22 cellular contexts compared by ENCODE assay signal in genomic region chr22:39434243-39434653, GRCh38. TPM values are rescaled to one million over a fixed set of nuclear protein-coding genes. Genes with fewer than 3 reads are reported as not detected.
DNase-seq lines count a peak whose midpoint lies in the region; ATAC-seq, FAIRE-seq and TF ChIP-seq lines count a peak whose summit lies in the region.
"Had no signal": no experiment of that assay in that cellular context is flagged by ENCODE, and none has a peak within 500 bp of the region (broad histone marks: within the 10 kb centered on the region; RNA-seq: fewer than 3 reads in every experiment).

No MANE protein-coding gene starts in this region.

- no peaks in the 10 kb centered on the region for H4K20me1 ChIP-seq in BLaER1 treated with 17β-estradiol and CSF1 and Interleukin-3, amounts not matched to agents 10 nM and 100 nM
- H4K20me1 ChIP-seq in K562 (replicated peaks; ENCODE audit: control insufficient read depth, insufficient read depth, low read length), result no peaks in the 10 kb centered on the region

- no peaks in the 10 kb centered on the region for H3K79me2 ChIP-seq in K562 (ENCODE audit: control insufficient read depth, insufficient read depth, low read length)

- no peak overlapping the region for H3K4me3 ChIP-seq in BLaER1 treated with 17β-estradiol and CSF1 and Interleukin-3, amounts not matched to agents 10 nM and 100 nM
- H3K4me3 ChIP-seq in K562 (no peak overlapping the region), right atrium auricular region (no peak overlapping the region)
- H3K4me3 ChIP-seq: body of pancreas, MG63 had no signal

- H3K27ac ChIP-seq in BLaER1 treated with 17β-estradiol and CSF1 and Interleukin-3, amounts not matched to agents 10 nM and 100 nM, result peak overlapping the region in 3 of 11 experiments; percentile 13 to 22 (median 20); a peak in 1 of 22 replicates
- H3K27ac ChIP-seq in K562 (ENCODE audit: extremely low read depth, low read depth, low read length), result no peak overlapping the region
- H3K27ac ChIP-seq in right atrium auricular region, result peak overlapping the region; percentile 66 to 82
- no peak overlapping the region for H3K27ac ChIP-seq in RWPE1
- H3K27ac ChIP-seq: body of pancreas had no signal

- no peaks in the 10 kb centered on the region for H3K9me3 ChIP-seq in BLaER1 treated with 17β-estradiol and CSF1 and Interleukin-3, amounts not matched to agents 10 nM and 100 nM (replicated peaks in 1 of 11)
- no peaks in the 10 kb centered on the region for H3K9me3 ChIP-seq in K562 (replicated peaks; ENCODE audit: control insufficient read depth, insufficient read depth, low read depth, low read length)
- H3K9me3 ChIP-seq in right atrium auricular region, result no peaks in the 10 kb centered on the region
- H3K9me3 ChIP-seq: body of pancreas, MG63 had no signal

- no peak for TF ChIP-seq RAD21 in K562 (CRISPR knock-in tag; conservative IDR thresholded peaks at IDR 0.05 in 1 of 2, IDR thresholded peaks at IDR 0.05 in 1 of 2)

- no peak for ATAC-seq in K562
- ATAC-seq in esophagus mucosa, result no peak
- ATAC-seq: body of pancreas; stimulated activated naive B cell treated with anti-CD40 and anti-IgM and Interleukin-4, amounts not matched to agents 10 μg/mL and 1 μg/mL and 100 μg/mL, for 72 hours had no signal

- peak overlapping the region in 1 of 11 experiments; percentile 58; a peak in 1 of 22 replicates for H3K9ac ChIP-seq in BLaER1 treated with 17β-estradiol and CSF1 and Interleukin-3, amounts not matched to agents 10 nM and 100 nM
- 0 out of 4 replicates have a peak overlapping the region, but pooled peaks of 1 of the 2 experiments have one; percentile 9 for H3K9ac ChIP-seq in K562 (ENCODE audit: insufficient read depth in 1 of 2, low read depth in 2 of 2, low read length in 2 of 2)

- intact Hi-C loops in K562 (cut with micrococcal nuclease), result no loop called here
- intact Hi-C loops in posterior cingulate gyrus (cut with DNase I), result no loop called here

- TF ChIP-seq EP300 in K562 (IDR thresholded peaks at IDR 0.05; ENCODE audit: low read length), result no peak

- no TSS peak for BruUV-seq in K562 (replicated peaks; lab: Mats Ljungman, UMichigan)

- H3K9me1 ChIP-seq in K562 (ENCODE audit: control insufficient read depth, insufficient read depth, low read length), result no peaks in the 10 kb centered on the region

- H2AFZ ChIP-seq in K562 (ENCODE audit: low read depth, low read length), result no peak overlapping the region

- CTCF ChIA-PET in K562 (lab: Yijun Ruan, JAX; ENCODE audit: low intra/inter-chr PET ratio) (no interaction called here), RWPE1 (lab: Yijun Ruan, JAX) (no interaction called here)

- H3K27me3 ChIP-seq in BLaER1 treated with 17β-estradiol and CSF1 and Interleukin-3, amounts not matched to agents 10 nM and 100 nM, result no peaks in the 10 kb centered on the region
- H3K27me3 ChIP-seq in K562 (ENCODE audit: control insufficient read depth in 2 of 2, insufficient read depth in 2 of 2, low read length in 2 of 2) (no peaks in the 10 kb centered on the region), right atrium auricular region (no peaks in the 10 kb centered on the region)
- H3K27me3 ChIP-seq: body of pancreas, MG63 had no signal

- peaks cover 27 to 53% (median 44%) of the 10 kb centered on the region in 11 experiments for H3K36me3 ChIP-seq in BLaER1 treated with 17β-estradiol and CSF1 and Interleukin-3, amounts not matched to agents 10 nM and 100 nM
- H3K36me3 ChIP-seq in K562 (ENCODE audit: control insufficient read depth, insufficient read depth, low read length) (peaks cover 25% of the 10 kb centered on the region; the same call in 2 of the 3 replicates), right atrium auricular region (peaks cover 10% of the 10 kb centered on the region)

- WGBS in K562 (ENCODE audit: insufficient coverage, low coverage, missing lambda C conversion rate), result 83% methylated on average over 17 of the region's 18 CpGs

- no peak for FAIRE-seq in K562 (lab: Jason Lieb, UNC)
- FAIRE-seq: GM18507, islet of Langerhans had no signal

- in situ Hi-C loops in K562 (cut with MboI), result no loop called here

- DNase-seq in K562 (ENCODE audit: extremely low read depth in 1 of 4, low spot score in 3 of 4) (no peak), right atrium auricular region (ENCODE audit: low spot score) (peak; percentile 74), posterior cingulate gyrus (peak; percentile 70 to 97 (median 82)), NCI-H1105 treated with DMSO at 0.1 percent for 48 hours (lab: John Stamatoyannopoulos, UW) (no peak), RWPE1 (ENCODE audit: low spot score) (no peak), NCI-H748 (lab: John Stamatoyannopoulos, UW; ENCODE audit: unreplicated experiment) (no peak)
- DNase-seq: activated CD4-positive, alpha-beta T cell treated with anti-CD3 and anti-CD28 coated beads, Interleukin-2, amount 50 U/mL, for 1 hour; activated naive CD4-positive, alpha-beta T cell treated with Interleukin-2 at 50 U/mL for 16 hours; body of pancreas; DND-41; erythroblast; GOT3; MG63; NCI-H187; NCI-H226; NK-92 treated with Interleukin-12 subunit alpha and Interleukin-12 subunit beta, amount 100 ng/mL, for 24 hours; RPMI8226; stimulated activated naive B cell treated with anti-CD40 and anti-IgM and Interleukin-4, amounts not matched to agents 10 μg/mL and 1 μg/mL and 100 μg/mL, for 72 hours had no signal

- TF ChIP-seq CTCF in K562 (IDR thresholded peaks at IDR 0.05 in 2 of 3, conservative IDR thresholded peaks at IDR 0.05 in 1 of 3; ENCODE audit: insufficient read depth in 2 of 3, low read depth in 1 of 3, low read length in 3 of 3) (no peak), right atrium auricular region (IDR thresholded peaks at IDR 0.05) (no peak), RWPE1 (conservative IDR thresholded peaks at IDR 0.05; ENCODE audit: low read depth) (no peak)

- POLR2A ChIA-PET in K562 (lab: Yijun Ruan, JAX) (interaction anchor here (0.6 kb wide), 1 partner anchor 67 kb away, joined by 3 read pairs; no protein-coding TSS in a partner anchor), RWPE1 (lab: Yijun Ruan, JAX; ENCODE audit: low non-redundant PET) (no interaction called here)

- TF ChIP-seq POLR2A in K562 (conservative IDR thresholded peaks at IDR 0.05), result no peak

- H3K4me1 ChIP-seq in BLaER1 treated with 17β-estradiol and CSF1 and Interleukin-3, amounts not matched to agents 10 nM and 100 nM, result peaks cover 60 to 96% (median 76%) of the 10 kb centered on the region in 10 experiments
- peaks cover 6 to 38% of the 10 kb centered on the region in 2 experiments; a peak in 4 of 5 replicates for H3K4me1 ChIP-seq in K562 (replicated peaks in 1 of 2; ENCODE audit: control insufficient read depth in 2 of 2, insufficient read depth in 2 of 2, low read length in 2 of 2)
- H3K4me1 ChIP-seq in right atrium auricular region, result peaks cover 0 to 68% of the 10 kb centered on the region in 2 donors

- peak overlapping the region in 7 of 11 experiments; percentile 18 to 91 (median 75); a peak in 6 of 22 replicates for H3K4me2 ChIP-seq in BLaER1 treated with 17β-estradiol and CSF1 and Interleukin-3, amounts not matched to agents 10 nM and 100 nM
- no peak overlapping the region for H3K4me2 ChIP-seq in K562 (ENCODE audit: insufficient read depth, low read length)

TF ChIP-seq in K562, 482 proteins besides CTCF, POLR2A, EP300 and RAD21:
- TF ChIP-seq POLR2G (IDR thresholded peaks at IDR 0.05; ENCODE audit: low read depth, low read length) (peak; percentile 43; the same call in 1 of the 2 replicates), ZNF699 (CRISPR knock-in tag; IDR thresholded peaks at IDR 0.05; ENCODE audit: insufficient replicate concordance) (no peak)
TF ChIP-seq in K562: peak in this region for 1.

RNA-seq across cellular contexts. Expression of gene MGAT3, which starts 22.6 kb away (rescaled TPM):
- 6.4 and 13.2 TPM in 2 replicates for total RNA-seq in K562 (2011; cell fraction: chromatin; rRNA removed; ENCODE audit: low replicate concordance)
- 12.2 and 15.0 TPM in 2 replicates for total RNA-seq in K562 (2011; cell fraction: nucleolus; rRNA removed)
- 10.2 and 10.6 TPM in 2 replicates for total RNA-seq in K562 (2011; cell fraction: nucleoplasm; rRNA removed)
- total RNA-seq in K562 (2014; rRNA removed) (4.6 and 5.7 TPM in 2 replicates), K562 (2014; rRNA removed; fragmentation: Illumina TruSeq; extraction: Trizol) (2.8 and 3.5 TPM in 2 replicates), K562 (2015; rRNA removed; fragmentation: Illumina TruSeq; extraction: Trizol) (4.3 and 4.6 TPM in 2 replicates), K562 (2021) (11.4 and 11.5 TPM in 2 replicates), right atrium auricular region (10 to 100 TPM in 1 of 2 donors, 1 to 10 TPM in 1; 2.9 to 11.3 TPM), esophagus mucosa (0.44 TPM)
- polyA plus RNA-seq in K562 (2011; rRNA removed) (6.6 and 6.8 TPM in 2 replicates), K562 (2014; fragmentation: Illumina TruSeq; extraction: Trizol) (4.2 and 5.4 TPM in 2 replicates), K562 (2014; fragmentation: Nextera tagmentation; extraction: Ambion mirVana) (under 1 TPM; 0.10 to 0.18 TPM), K562 (2014; rRNA removed) (6.0 and 7.0 TPM in 2 replicates)
- polyA plus RNA-seq in K562 (2011; cell fraction: cytosol; rRNA removed), result 8.2 and 17.9 TPM in 2 replicates
- polyA plus RNA-seq in K562 (2011; cell fraction: nucleus; rRNA removed), result 6.0 and 12.6 TPM in 2 replicates
- 4.6 and 7.2 TPM in 2 replicates for polyA plus RNA-seq in K562 (2012)
- polyA minus RNA-seq in K562 (2011; rRNA and poly(A)+ RNA removed), result 10.3 and 15.4 TPM in 2 replicates
- polyA minus RNA-seq in K562 (2011; cell fraction: cytosol; rRNA and poly(A)+ RNA removed), result 18.6 and 19.4 TPM in 2 replicates
- 4.6 and 5.1 TPM in 2 replicates for polyA minus RNA-seq in K562 (2011; cell fraction: nucleus; rRNA and poly(A)+ RNA removed)

RNA-seq across cellular contexts. Expression of gene TAB1, which starts 34.7 kb away (rescaled TPM):
- total RNA-seq in K562 (2011; cell fraction: chromatin; rRNA removed; ENCODE audit: low replicate concordance), result 16.6 and 38.2 TPM in 2 replicates
- 29.9 and 30.0 TPM in 2 replicates for total RNA-seq in K562 (2011; cell fraction: nucleolus; rRNA removed)
- 13.2 and 22.5 TPM in 2 replicates for total RNA-seq in K562 (2011; cell fraction: nucleoplasm; rRNA removed)
- 9.5 and 14.7 TPM in 2 replicates for total RNA-seq in K562 (2014; rRNA removed)
- 4.1 and 4.9 TPM in 2 replicates for total RNA-seq in K562 (2014; rRNA removed; fragmentation: Illumina TruSeq; extraction: Trizol)
- 10.3 and 10.4 TPM in 2 replicates for total RNA-seq in K562 (2015; rRNA removed; fragmentation: Illumina TruSeq; extraction: Trizol)
- total RNA-seq in K562 (2021), result 20.1 and 20.9 TPM in 2 replicates
- 12.3 and 19.2 TPM in 2 replicates for polyA plus RNA-seq in K562 (2011; rRNA removed)
- 15.0 and 31.8 TPM in 2 replicates for polyA plus RNA-seq in K562 (2011; cell fraction: cytosol; rRNA removed)
- polyA plus RNA-seq in K562 (2011; cell fraction: nucleus; rRNA removed), result 20.2 and 31.0 TPM in 2 replicates
- 15.4 and 16.4 TPM in 2 replicates for polyA plus RNA-seq in K562 (2012)
- polyA plus RNA-seq in K562 (2014; fragmentation: Illumina TruSeq; extraction: Trizol), result 11.5 and 15.2 TPM in 2 replicates
- polyA plus RNA-seq in K562 (2014; fragmentation: Nextera tagmentation; extraction: Ambion mirVana), result 1 to 10 TPM in 1 of 2 experiments, under 1 TPM in 1; 0.36 to 1.1 TPM
- polyA plus RNA-seq in K562 (2014; rRNA removed), result 15.7 and 17.0 TPM in 2 replicates
- 13.1 and 18.2 TPM in 2 replicates for polyA minus RNA-seq in K562 (2011; rRNA and poly(A)+ RNA removed)
- polyA minus RNA-seq in K562 (2011; cell fraction: cytosol; rRNA and poly(A)+ RNA removed), result 12.9 and 17.9 TPM in 2 replicates
- polyA minus RNA-seq in K562 (2011; cell fraction: nucleus; rRNA and poly(A)+ RNA removed), result 11.8 and 18.1 TPM in 2 replicates
- 10 to 100 TPM; 13.0 to 13.7 TPM for total RNA-seq in right atrium auricular region
- 10.9 TPM for total RNA-seq in esophagus mucosa

Comparison
In these comparisons a context has a peak if more than half of its experiments do, and no peak if none do; other contexts are left out.
1. H3K27ac ChIP-seq: peak in right atrium auricular region (2 of 2); none in K562 (single experiment) and RWPE1 (single experiment).
2. DNase-seq: peak in right atrium auricular region (single experiment) and posterior cingulate gyrus (10 of 10); none in K562 (0 of 4), NCI-H1105 treated with DMSO at 0.1 percent for 48 hours (single experiment), RWPE1 (single experiment) and NCI-H748 (single experiment).